ENCODE assay signal across 1 cellular context in the genomic region with DNA sequence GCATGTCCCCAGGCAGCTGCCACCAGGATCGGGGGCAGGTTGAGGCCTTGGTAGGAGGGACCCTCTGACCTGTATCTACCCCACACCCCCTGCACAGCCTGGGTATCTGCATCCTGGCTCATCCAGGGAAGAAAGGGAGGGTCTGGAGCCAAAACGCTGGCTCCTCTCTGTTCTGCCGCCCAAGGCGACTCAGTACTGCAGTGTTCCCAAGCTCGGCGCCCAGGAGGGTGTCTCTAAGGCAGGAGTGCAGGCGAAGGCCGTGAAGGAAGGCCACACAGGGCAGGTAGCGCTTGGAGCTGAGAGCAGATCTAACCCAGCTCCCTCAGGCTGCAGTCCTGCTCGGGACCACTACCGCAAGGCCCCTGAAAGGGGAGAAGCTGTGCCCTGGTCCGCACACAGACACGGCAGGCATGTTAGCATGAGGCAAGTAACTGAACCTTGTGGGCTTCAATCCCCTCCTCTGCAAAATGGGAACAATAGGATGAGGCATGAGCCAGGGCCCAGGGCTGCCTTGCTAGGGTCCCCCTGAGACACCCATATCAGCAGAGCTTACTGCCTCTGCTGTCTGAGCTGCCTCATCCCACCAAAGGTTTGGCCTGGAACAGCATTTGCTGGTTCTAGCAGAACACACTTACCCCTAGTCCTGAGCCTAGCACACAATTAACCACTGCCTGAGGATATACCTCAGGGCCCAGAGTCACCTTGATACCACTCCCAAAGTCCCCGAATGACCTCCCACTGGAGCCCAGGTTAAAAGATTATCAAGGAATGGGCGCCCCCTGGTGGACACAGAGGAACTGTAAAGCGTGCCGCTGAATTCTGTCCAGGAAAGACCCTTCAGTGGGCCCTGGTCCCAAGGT.
A peak's percentile ranks its signal among the peaks of the same experiment; 100 is the strongest.
TF ChIP-seq lines count a peak whose summit lies in the region.

No MANE protein-coding gene starts in this region.

TF ChIP-seq in HEK293, 187 proteins besides CTCF, POLR2A, EP300 and RAD21 (continued from another document):
- TF ChIP-seq, protein P1, sequence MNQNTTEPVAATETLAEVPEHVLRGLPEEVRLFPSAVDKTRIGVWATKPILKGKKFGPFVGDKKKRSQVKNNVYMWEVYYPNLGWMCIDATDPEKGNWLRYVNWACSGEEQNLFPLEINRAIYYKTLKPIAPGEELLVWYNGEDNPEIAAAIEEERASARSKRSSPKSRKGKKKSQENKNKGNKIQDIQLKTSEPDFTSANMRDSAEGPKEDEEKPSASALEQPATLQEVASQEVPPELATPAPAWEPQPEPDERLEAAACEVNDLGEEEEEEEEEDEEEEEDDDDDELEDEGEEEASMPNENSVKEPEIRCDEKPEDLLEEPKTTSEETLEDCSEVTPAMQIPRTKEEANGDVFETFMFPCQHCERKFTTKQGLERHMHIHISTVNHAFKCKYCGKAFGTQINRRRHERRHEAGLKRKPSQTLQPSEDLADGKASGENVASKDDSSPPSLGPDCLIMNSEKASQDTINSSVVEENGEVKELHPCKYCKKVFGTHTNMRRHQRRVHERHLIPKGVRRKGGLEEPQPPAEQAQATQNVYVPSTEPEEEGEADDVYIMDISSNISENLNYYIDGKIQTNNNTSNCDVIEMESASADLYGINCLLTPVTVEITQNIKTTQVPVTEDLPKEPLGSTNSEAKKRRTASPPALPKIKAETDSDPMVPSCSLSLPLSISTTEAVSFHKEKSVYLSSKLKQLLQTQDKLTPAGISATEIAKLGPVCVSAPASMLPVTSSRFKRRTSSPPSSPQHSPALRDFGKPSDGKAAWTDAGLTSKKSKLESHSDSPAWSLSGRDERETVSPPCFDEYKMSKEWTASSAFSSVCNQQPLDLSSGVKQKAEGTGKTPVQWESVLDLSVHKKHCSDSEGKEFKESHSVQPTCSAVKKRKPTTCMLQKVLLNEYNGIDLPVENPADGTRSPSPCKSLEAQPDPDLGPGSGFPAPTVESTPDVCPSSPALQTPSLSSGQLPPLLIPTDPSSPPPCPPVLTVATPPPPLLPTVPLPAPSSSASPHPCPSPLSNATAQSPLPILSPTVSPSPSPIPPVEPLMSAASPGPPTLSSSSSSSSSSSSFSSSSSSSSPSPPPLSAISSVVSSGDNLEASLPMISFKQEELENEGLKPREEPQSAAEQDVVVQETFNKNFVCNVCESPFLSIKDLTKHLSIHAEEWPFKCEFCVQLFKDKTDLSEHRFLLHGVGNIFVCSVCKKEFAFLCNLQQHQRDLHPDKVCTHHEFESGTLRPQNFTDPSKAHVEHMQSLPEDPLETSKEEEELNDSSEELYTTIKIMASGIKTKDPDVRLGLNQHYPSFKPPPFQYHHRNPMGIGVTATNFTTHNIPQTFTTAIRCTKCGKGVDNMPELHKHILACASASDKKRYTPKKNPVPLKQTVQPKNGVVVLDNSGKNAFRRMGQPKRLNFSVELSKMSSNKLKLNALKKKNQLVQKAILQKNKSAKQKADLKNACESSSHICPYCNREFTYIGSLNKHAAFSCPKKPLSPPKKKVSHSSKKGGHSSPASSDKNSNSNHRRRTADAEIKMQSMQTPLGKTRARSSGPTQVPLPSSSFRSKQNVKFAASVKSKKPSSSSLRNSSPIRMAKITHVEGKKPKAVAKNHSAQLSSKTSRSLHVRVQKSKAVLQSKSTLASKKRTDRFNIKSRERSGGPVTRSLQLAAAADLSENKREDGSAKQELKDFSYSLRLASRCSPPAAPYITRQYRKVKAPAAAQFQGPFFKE (tag by site-specific recombination; IDR thresholded peaks at IDR 0.05; ENCODE audit: borderline replicate concordance): no peak
- TF ChIP-seq, protein P2, sequence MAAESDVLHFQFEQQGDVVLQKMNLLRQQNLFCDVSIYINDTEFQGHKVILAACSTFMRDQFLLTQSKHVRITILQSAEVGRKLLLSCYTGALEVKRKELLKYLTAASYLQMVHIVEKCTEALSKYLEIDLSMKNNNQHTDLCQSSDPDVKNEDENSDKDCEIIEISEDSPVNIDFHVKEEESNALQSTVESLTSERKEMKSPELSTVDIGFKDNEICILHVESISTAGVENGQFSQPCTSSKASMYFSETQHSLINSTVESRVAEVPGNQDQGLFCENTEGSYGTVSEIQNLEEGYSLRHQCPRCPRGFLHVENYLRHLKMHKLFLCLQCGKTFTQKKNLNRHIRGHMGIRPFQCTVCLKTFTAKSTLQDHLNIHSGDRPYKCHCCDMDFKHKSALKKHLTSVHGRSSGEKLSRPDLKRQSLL (tag by site-specific recombination; IDR thresholded peaks at IDR 0.05): no peak
- TF ChIP-seq ZNF600 (tag by site-specific recombination; IDR thresholded peaks at IDR 0.05) (peak; percentile 99), MZF1 (tag by site-specific recombination; IDR thresholded peaks at IDR 0.05; ENCODE audit: borderline replicate concordance) (peak; percentile 16; the same call in 1 of the 2 replicates), SP7 (tag by site-specific recombination; IDR thresholded peaks at IDR 0.05) (0 out of 2 replicates have a peak, but pooled peaks have one; percentile 10), KLF8 (tag by site-specific recombination; IDR thresholded peaks at IDR 0.05) (0 out of 2 replicates have a peak, but pooled peaks have one; percentile 21), ZNF660 (tag by site-specific recombination; IDR thresholded peaks at IDR 0.05) (0 out of 2 replicates have a peak, but pooled peaks have one; percentile 46), ZNF391 (tag by site-specific recombination; IDR thresholded peaks at IDR 0.05; ENCODE audit: borderline replicate concordance, low read depth) (0 out of 2 replicates have a peak, but pooled peaks have one; percentile 22), ZNF561 (tag by site-specific recombination; IDR thresholded peaks at IDR 0.05; ENCODE audit: borderline replicate concordance) (no peak), ZNF19 (tag by site-specific recombination; IDR thresholded peaks at IDR 0.05; ENCODE audit: low read depth) (no peak), ZNF530 (tag by site-specific recombination; IDR thresholded peaks at IDR 0.05; ENCODE audit: low read depth) (no peak)
- TF ChIP-seq, protein P3, sequence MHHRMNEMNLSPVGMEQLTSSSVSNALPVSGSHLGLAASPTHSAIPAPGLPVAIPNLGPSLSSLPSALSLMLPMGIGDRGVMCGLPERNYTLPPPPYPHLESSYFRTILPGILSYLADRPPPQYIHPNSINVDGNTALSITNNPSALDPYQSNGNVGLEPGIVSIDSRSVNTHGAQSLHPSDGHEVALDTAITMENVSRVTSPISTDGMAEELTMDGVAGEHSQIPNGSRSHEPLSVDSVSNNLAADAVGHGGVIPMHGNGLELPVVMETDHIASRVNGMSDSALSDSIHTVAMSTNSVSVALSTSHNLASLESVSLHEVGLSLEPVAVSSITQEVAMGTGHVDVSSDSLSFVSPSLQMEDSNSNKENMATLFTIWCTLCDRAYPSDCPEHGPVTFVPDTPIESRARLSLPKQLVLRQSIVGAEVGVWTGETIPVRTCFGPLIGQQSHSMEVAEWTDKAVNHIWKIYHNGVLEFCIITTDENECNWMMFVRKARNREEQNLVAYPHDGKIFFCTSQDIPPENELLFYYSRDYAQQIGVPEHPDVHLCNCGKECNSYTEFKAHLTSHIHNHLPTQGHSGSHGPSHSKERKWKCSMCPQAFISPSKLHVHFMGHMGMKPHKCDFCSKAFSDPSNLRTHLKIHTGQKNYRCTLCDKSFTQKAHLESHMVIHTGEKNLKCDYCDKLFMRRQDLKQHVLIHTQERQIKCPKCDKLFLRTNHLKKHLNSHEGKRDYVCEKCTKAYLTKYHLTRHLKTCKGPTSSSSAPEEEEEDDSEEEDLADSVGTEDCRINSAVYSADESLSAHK (tag by site-specific recombination; IDR thresholded peaks at IDR 0.05): peak; percentile 28; the same call in 1 of the 2 replicates
